ENCODE assay signal across 15 cellular contexts in genomic region chr2:230129343-230129742, GRCh38.
DNase-seq lines count a peak whose midpoint lies in the region; ATAC-seq and TF ChIP-seq lines count a peak whose summit lies in the region.
"Had no signal": no experiment of that assay in that cellular context is flagged by ENCODE, and none has a peak within 500 bp of the region (broad histone marks: within the 10 kb centered on the region; RNA-seq: fewer than 3 reads in every experiment).

No MANE protein-coding gene starts in this region.

- DNase-seq in right atrium auricular region (ENCODE audit: low spot score) (no peak), left ventricle myocardium superior (no peak), coronary artery (ENCODE audit: low spot score) (no peak), uterus (no peak), NCI-H82 (lab: John Stamatoyannopoulos, UW) (no peak)
- DNase-seq: activated naive CD4-positive, alpha-beta T cell treated with anti-CD3 and anti-CD28 coated beads for 36 hours; Calu3; NCI-H1436; NCI-H446 treated with DMSO at 0.1 percent for 48 hours; PC-9 had no signal

- TF ChIP-seq CTCF in right atrium auricular region (IDR thresholded peaks at IDR 0.05) (no peak), coronary artery (IDR thresholded peaks at IDR 0.05) (no peak), uterus (IDR thresholded peaks at IDR 0.05) (no peak)

- H3K36me3 ChIP-seq in right atrium auricular region (no peaks in the 10 kb centered on the region), muscle layer of colon (ENCODE audit: insufficient read depth, low read length) (no peaks in the 10 kb centered on the region), uterus (no peaks in the 10 kb centered on the region)
- H3K36me3 ChIP-seq: cardiac muscle cell had no signal

- peak overlapping the region; percentile 24 to 37 for H3K27ac ChIP-seq in right atrium auricular region
- H3K27ac ChIP-seq in coronary artery, result peak overlapping the region in 1 of 2 donors; percentile 36
- peak overlapping the region; percentile 1 for H3K27ac ChIP-seq in muscle layer of colon (ENCODE audit: low read depth, low read length)
- H3K27ac ChIP-seq in uterus, result peak overlapping the region; percentile 67 to 84
- H3K27ac ChIP-seq: cardiac muscle cell, PC-9 had no signal

- H3K4me1 ChIP-seq in right atrium auricular region (peaks cover 0 to 26% of the 10 kb centered on the region in 2 donors), muscle layer of colon (ENCODE audit: insufficient read depth, low read length) (no peaks in the 10 kb centered on the region), uterus (peaks cover 0 to 9% of the 10 kb centered on the region in 2 donors)

- no peak overlapping the region for H3K9ac ChIP-seq in muscle layer of colon (ENCODE audit: low read length)

- no peak for ATAC-seq in left ventricle myocardium superior
- no peak for ATAC-seq in GM19035 (IDR thresholded peaks at IDR 0.05; ENCODE audit: unreplicated experiment)
- no peak for ATAC-seq in HG03378 (IDR thresholded peaks at IDR 0.05; ENCODE audit: unreplicated experiment)
- ATAC-seq: activated CD4-positive, CD25-positive, alpha-beta regulatory T cell treated with anti-CD3 and anti-CD28 coated beads, Interleukin-2, amount 50 U/mL, for 24 hours had no signal

- TF ChIP-seq POLR2A in uterus (IDR thresholded peaks at IDR 0.05), result no peak

- no peak overlapping the region for H3K4me3 ChIP-seq in right atrium auricular region
- peak overlapping the region; percentile 36 for H3K4me3 ChIP-seq in coronary artery
- H3K4me3 ChIP-seq in muscle layer of colon (ENCODE audit: low read depth in 1 of 2, low read length in 2 of 2), result peak overlapping the region in 1 of 2 donors; percentile 30
- peak overlapping the region in 1 of 2 donors; percentile 2 for H3K4me3 ChIP-seq in uterus
- H3K4me3 ChIP-seq: cardiac muscle cell, PC-9 had no signal

- intact Hi-C loops in left ventricle myocardium superior (cut with micrococcal nuclease), result no loop called here
- intact Hi-C loops in uterus (cut with DNase I; ENCODE audit: low total_unique reads), result no loop called here

- H3K9me3 ChIP-seq in right atrium auricular region (peaks cover 0 to 13% of the 10 kb centered on the region in 2 donors), muscle layer of colon (ENCODE audit: low read length) (no peaks in the 10 kb centered on the region), uterus (no peaks in the 10 kb centered on the region)

- H3K27me3 ChIP-seq in right atrium auricular region, result no peaks in the 10 kb centered on the region
- no peaks in the 10 kb centered on the region for H3K27me3 ChIP-seq in muscle layer of colon (ENCODE audit: control insufficient read depth in 1 of 2, insufficient read depth in 2 of 2, low read length in 2 of 2)
- no peaks in the 10 kb centered on the region for H3K27me3 ChIP-seq in uterus
- H3K27me3 ChIP-seq: cardiac muscle cell had no signal
